8 cellular contexts compared by ENCODE assay signal in genomic region chr16:48244863-48245195, GRCh38. TPM values are rescaled to one million over a fixed set of nuclear protein-coding genes. Genes with fewer than 3 reads are reported as not detected.
DNase-seq lines count a peak whose midpoint lies in the region; ATAC-seq and TF ChIP-seq lines count a peak whose summit lies in the region.

No MANE protein-coding gene starts in this region.

- no peak for ATAC-seq in CD4-positive, CD25-positive, alpha-beta regulatory T cell (ENCODE audit: low read depth in 2 of 2)

- peaks cover 20 to 58% (median 42%) of the 10 kb centered on the region in 4 donors for H3K4me1 Mint-ChIP-seq in CD4-positive, CD25-positive, alpha-beta regulatory T cell
- H3K4me1 Mint-ChIP-seq in nephron progenitor cell: peaks cover 20% of the 10 kb centered on the region

- no peaks in the 10 kb centered on the region for H3K27me3 ChIP-seq in CD4-positive, CD25-positive, alpha-beta regulatory T cell (ENCODE audit: control insufficient read depth, insufficient read depth, low read length)
- no peaks in the 10 kb centered on the region for H3K27me3 ChIP-seq in MG63
- no peaks in the 10 kb centered on the region for H3K27me3 ChIP-seq in ectodermal cell (ENCODE audit: control insufficient read depth, insufficient read depth, low read length, poor library complexity, severe bottlenecking)

- H3K27ac ChIP-seq in CD4-positive, CD25-positive, alpha-beta regulatory T cell (ENCODE audit: insufficient read depth, low read length, poor library complexity, severe bottlenecking): peak overlapping the region; percentile 83
- H3K27ac ChIP-seq in ectodermal cell (ENCODE audit: insufficient read depth, low read depth, low read length, poor library complexity, severe bottlenecking): no peak overlapping the region

- peaks cover 0 to 8% (median 1%) of the 10 kb centered on the region in 7 donors for H3K9me3 Mint-ChIP-seq in CD4-positive, CD25-positive, alpha-beta regulatory T cell
- H3K9me3 Mint-ChIP-seq in nephron progenitor cell: peaks cover 23% of the 10 kb centered on the region

- no peaks in the 10 kb centered on the region for H3K36me3 Mint-ChIP-seq in CD4-positive, CD25-positive, alpha-beta regulatory T cell
- H3K36me3 Mint-ChIP-seq in nephron progenitor cell (ENCODE audit: low read depth): no peaks in the 10 kb centered on the region

- H3K27ac Mint-ChIP-seq in CD4-positive, CD25-positive, alpha-beta regulatory T cell: peak overlapping the region; percentile 78 to 98 (median 98)
- peak overlapping the region; percentile 79 for H3K27ac Mint-ChIP-seq in nephron progenitor cell

- H3K4me3 ChIP-seq in CD4-positive, CD25-positive, alpha-beta regulatory T cell (ENCODE audit: low read depth, low read length): peak overlapping the region; percentile 87
- H3K4me3 ChIP-seq in MG63 (peak overlapping the region; percentile 69), ectodermal cell (ENCODE audit: insufficient read depth, low read depth, low read length) (peak overlapping the region; percentile 85)

- no peak for DNase-seq in CD4-positive, CD25-positive, alpha-beta regulatory T cell
- DNase-seq in MG63 (no peak), nephron progenitor cell (no peak), HK-2 (ENCODE audit: unreplicated experiment) (no peak), NCI-H345 (lab: John Stamatoyannopoulos, UW) (no peak), NCI-H2029 (lab: John Stamatoyannopoulos, UW) (no peak), SIG-M5 (lab: John Stamatoyannopoulos, UW) (no peak)

- H3K9me3 ChIP-seq in CD4-positive, CD25-positive, alpha-beta regulatory T cell (ENCODE audit: control insufficient read depth in 2 of 2, low read length in 2 of 2): no peaks in the 10 kb centered on the region
- H3K9me3 ChIP-seq in MG63: no peaks in the 10 kb centered on the region
- no peaks in the 10 kb centered on the region for H3K9me3 ChIP-seq in ectodermal cell (ENCODE audit: control insufficient read depth, low read length)

- H3K36me3 ChIP-seq in CD4-positive, CD25-positive, alpha-beta regulatory T cell (ENCODE audit: control insufficient read depth, insufficient read depth, low read length): no peaks in the 10 kb centered on the region
- H3K36me3 ChIP-seq in MG63 (no peaks in the 10 kb centered on the region), ectodermal cell (ENCODE audit: control insufficient read depth, insufficient read depth, low read length) (no peaks in the 10 kb centered on the region)

- 14 to 15% methylated on average over 8 of the region's 8 CpGs for WGBS in ectodermal cell, 2 experiments

- TF ChIP-seq CTCF in nephron progenitor cell (IDR thresholded peaks at IDR 0.05): no peak

- no peaks in the 10 kb centered on the region for H3K27me3 Mint-ChIP-seq in CD4-positive, CD25-positive, alpha-beta regulatory T cell
- no peaks in the 10 kb centered on the region for H3K27me3 Mint-ChIP-seq in nephron progenitor cell (ENCODE audit: low read depth, poor library complexity)

- peaks cover 46% of the 10 kb centered on the region for H3K4me1 ChIP-seq in CD4-positive, CD25-positive, alpha-beta regulatory T cell (ENCODE audit: control insufficient read depth, insufficient read depth, low read length, poor library complexity, severe bottlenecking)
- peaks cover 6% of the 10 kb centered on the region for H3K4me1 ChIP-seq in ectodermal cell (ENCODE audit: control insufficient read depth, insufficient read depth, low read length)

- H3K4me3 Mint-ChIP-seq in CD4-positive, CD25-positive, alpha-beta regulatory T cell: peak overlapping the region; percentile 94 to 96 (median 95)
- H3K4me3 Mint-ChIP-seq in nephron progenitor cell: peak overlapping the region; percentile 98

RNA-seq across cellular contexts. Expression of gene LONP2, which starts 0.7 kb away (rescaled TPM):
- 72.9 TPM for total RNA-seq in CD4-positive, CD25-positive, alpha-beta regulatory T cell
- polyA plus RNA-seq in CD4-positive, CD25-positive, alpha-beta regulatory T cell: 10 to 100 TPM; 29.1 to 40.5 (median 34.6) TPM
- 24.8 and 30.7 TPM in 2 replicates for total RNA-seq in MG63 (2014; rRNA removed; shearing (Covaris generic); ENCODE audit: low replicate concordance)
- polyA plus RNA-seq in ectodermal cell (2013, experiment 1 of 4): 27.2 TPM
- 25.9 TPM for polyA plus RNA-seq in ectodermal cell (2013, experiment 2 of 4)
- polyA plus RNA-seq in ectodermal cell (2013, experiment 3 of 4): 21.7 TPM
- polyA plus RNA-seq in ectodermal cell (2013, experiment 4 of 4): 21.1 TPM

RNA-seq across cellular contexts. Expression of gene ABCC11, which starts 2.5 kb away (rescaled TPM):
- not detected for total RNA-seq in CD4-positive, CD25-positive, alpha-beta regulatory T cell
- under 1 TPM in 2 of 4 donors, not detected in 2; 0.13 to 0.30 TPM for polyA plus RNA-seq in CD4-positive, CD25-positive, alpha-beta regulatory T cell
- not detected in 2 replicates for total RNA-seq in MG63 (2014; rRNA removed; shearing (Covaris generic); ENCODE audit: low replicate concordance)
- polyA plus RNA-seq in ectodermal cell (2013, experiment 1 of 4): 0.50 TPM
- polyA plus RNA-seq in ectodermal cell (2013, experiment 2 of 4): 0.23 TPM
- 0.16 TPM for polyA plus RNA-seq in ectodermal cell (2013, experiment 3 of 4)
- 0.20 TPM for polyA plus RNA-seq in ectodermal cell (2013, experiment 4 of 4)
